ENCODE assay signal across 9 cellular contexts in the genomic region with DNA sequence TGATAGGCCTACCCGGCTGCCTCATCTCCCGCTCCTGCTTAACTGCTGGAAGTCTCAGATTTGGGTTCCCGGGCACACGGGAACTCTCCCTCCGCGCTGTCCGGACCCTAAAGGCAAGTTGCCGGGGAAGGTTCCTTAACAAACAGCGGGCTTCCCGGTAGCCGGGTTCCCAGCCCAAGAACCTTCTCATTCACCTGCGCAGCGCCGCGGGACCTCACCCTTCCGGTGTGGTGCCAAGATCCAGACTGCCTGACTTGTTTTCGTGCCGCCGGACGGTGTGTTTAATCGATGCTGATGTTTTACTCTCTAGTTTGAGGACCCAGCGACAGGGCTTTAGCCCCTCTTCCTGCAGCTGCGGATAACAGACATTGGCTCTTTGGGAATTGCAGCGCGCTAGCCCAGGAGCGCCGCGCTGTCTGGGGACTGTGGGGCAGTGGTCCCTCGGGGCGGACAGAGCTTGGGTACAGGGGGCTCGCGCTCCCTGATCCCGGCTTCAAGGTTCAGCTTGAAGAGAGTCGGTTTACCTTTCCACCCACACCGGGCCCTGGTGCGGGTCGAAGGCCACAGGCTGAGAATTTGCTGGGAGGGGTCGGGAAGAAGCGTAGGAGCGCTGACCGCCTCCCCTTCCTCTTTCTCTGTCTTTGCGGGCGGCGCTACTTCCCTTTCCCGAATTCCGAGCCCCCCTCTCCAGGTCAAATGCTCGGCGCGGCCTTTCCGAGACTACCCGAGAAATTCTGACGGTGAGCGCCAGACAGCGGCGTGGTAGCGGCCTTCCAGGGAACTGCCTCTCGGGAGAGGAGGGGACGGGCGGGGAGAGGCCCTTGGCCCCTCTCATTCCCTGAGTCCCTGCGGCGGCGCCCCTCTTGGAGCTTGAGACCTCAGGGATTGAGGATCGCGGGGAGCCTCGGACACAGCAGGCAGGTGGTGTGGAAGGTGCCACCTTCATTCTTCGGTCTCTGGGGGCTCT. TPM values are rescaled to one million over a fixed set of nuclear protein-coding genes. Genes with fewer than 3 reads are reported as not detected.
DNase-seq lines count a peak whose midpoint lies in the region; ATAC-seq, FAIRE-seq and TF ChIP-seq lines count a peak whose summit lies in the region.
"Had no signal": no experiment of that assay in that cellular context is flagged by ENCODE, and none has a peak within 500 bp of the region (broad histone marks: within the 10 kb centered on the region; RNA-seq: fewer than 3 reads in every experiment).

No MANE protein-coding gene starts in this region.

- H3K4me1 ChIP-seq in stomach (peaks cover 9 to 18% (median 15%) of the 10 kb centered on the region in 4 donors), prostate gland (replicated peaks) (no peaks in the 10 kb centered on the region)

- H3K27ac ChIP-seq in stomach (no peak overlapping the region), prostate gland (no peak overlapping the region)
- H3K27ac ChIP-seq: KMS-11 had no signal

- H3K4me3 ChIP-seq in bronchial epithelial cell (ENCODE audit: low read depth, low read length) (peak overlapping the region; percentile 7), stomach (peak overlapping the region; percentile 29 to 46 (median 34)), prostate gland (no peak overlapping the region)

- TF ChIP-seq POLR2A in stomach (IDR thresholded peaks at IDR 0.05) (no peak), prostate gland (IDR thresholded peaks at IDR 0.05) (no peak)

- peaks cover 0 to 14% (median 0%) of the 10 kb centered on the region in 4 donors for H3K9me3 ChIP-seq in stomach
- H3K9me3 ChIP-seq in prostate gland, result no peaks in the 10 kb centered on the region

- 3 to 6% (median 4%) methylated on average over 54 to 66 of the region's 66 CpGs for WGBS in stomach, 5 donors
- 12% methylated on average over 63 of the region's 66 CpGs for WGBS in prostate gland

- H3K36me3 Mint-ChIP-seq in activated CD4-positive, alpha-beta T cell treated with anti-CD3 and anti-CD28 coated beads, Interleukin-2, amount 10 ng/mL, durations not matched to agents 24 days and 14 days (ENCODE audit: low read depth), result no peaks in the 10 kb centered on the region

- FAIRE-seq in bronchial epithelial cell (lab: Jason Lieb, UNC), result no peak

- H3K27me3 ChIP-seq in bronchial epithelial cell (ENCODE audit: control insufficient read depth, insufficient read depth, low read length) (peaks cover 9% of the 10 kb centered on the region), stomach (peaks cover 0 to 85% (median 31%) of the 10 kb centered on the region in 3 donors), prostate gland (replicated peaks; ENCODE audit: insufficient read depth) (peaks cover 11% of the 10 kb centered on the region)

- DNase-seq in activated CD4-positive, alpha-beta T cell treated with anti-CD3 and anti-CD28 coated beads, Interleukin-2, amount 10 ng/mL, durations not matched to agents 24 days and 14 days, result peak; percentile 66
- DNase-seq in activated CD4-positive, alpha-beta T cell treated with anti-CD3 and anti-CD28 coated beads for 1 hour, result no peak
- DNase-seq in bronchial epithelial cell (ENCODE audit: low read depth) (no peak), left kidney (ENCODE audit: low read depth, low spot score) (peak; percentile 62), stomach (no peak), NCI-H1417 (lab: John Stamatoyannopoulos, UW) (no peak), prostate gland (ENCODE audit: low spot score) (no peak)

- H3K27ac Mint-ChIP-seq in activated CD4-positive, alpha-beta T cell treated with anti-CD3 and anti-CD28 coated beads, Interleukin-2, amount 10 ng/mL, durations not matched to agents 24 days and 14 days, result no peak overlapping the region

- peaks cover 48% of the 10 kb centered on the region for H3K27me3 Mint-ChIP-seq in activated CD4-positive, alpha-beta T cell treated with anti-CD3 and anti-CD28 coated beads, Interleukin-2, amount 10 ng/mL, durations not matched to agents 24 days and 14 days

- no peak for TF ChIP-seq CTCF in bronchial epithelial cell (IDR thresholded peaks at IDR 0.05; ENCODE audit: insufficient read depth, low read length, severe bottlenecking)
- no peak for TF ChIP-seq CTCF in stomach (IDR thresholded peaks at IDR 0.05)
- no peak for TF ChIP-seq CTCF in prostate gland (IDR thresholded peaks at IDR 0.05)

- peaks cover 10% of the 10 kb centered on the region for H3K4me1 Mint-ChIP-seq in activated CD4-positive, alpha-beta T cell treated with anti-CD3 and anti-CD28 coated beads, Interleukin-2, amount 10 ng/mL, durations not matched to agents 24 days and 14 days

- no peak for TF ChIP-seq EP300 in stomach (IDR thresholded peaks at IDR 0.05)

- no peak for ATAC-seq in HG02870 (IDR thresholded peaks at IDR 0.05; ENCODE audit: unreplicated experiment)

- intact Hi-C loops in activated CD4-positive, alpha-beta T cell treated with anti-CD3 and anti-CD28 coated beads, Interleukin-2, amount 10 ng/mL, durations not matched to agents 24 days and 14 days (cut with micrococcal nuclease), result no loop called here
- intact Hi-C loops in stomach (cut with DNase I; ENCODE audit: low total_unique reads) (no loop called here), prostate gland (cut with DNase I) (no loop called here)

- peaks cover 5% of the 10 kb centered on the region for H3K9me3 Mint-ChIP-seq in activated CD4-positive, alpha-beta T cell treated with anti-CD3 and anti-CD28 coated beads, Interleukin-2, amount 10 ng/mL, durations not matched to agents 24 days and 14 days

- H3K36me3 ChIP-seq in bronchial epithelial cell (ENCODE audit: control insufficient read depth, insufficient read depth, low read length), result no peaks in the 10 kb centered on the region
- H3K36me3 ChIP-seq in stomach, result no peaks in the 10 kb centered on the region
- no peaks in the 10 kb centered on the region for H3K36me3 ChIP-seq in prostate gland

- peak overlapping the region; percentile 77 for H3K4me3 Mint-ChIP-seq in activated CD4-positive, alpha-beta T cell treated with anti-CD3 and anti-CD28 coated beads, Interleukin-2, amount 10 ng/mL, durations not matched to agents 24 days and 14 days

RNA-seq across cellular contexts. Expression of a gene that starts 17.2 kb away (rescaled TPM):
- total RNA-seq in activated CD4-positive, alpha-beta T cell treated with anti-CD3 and anti-CD28 coated beads, Interleukin-2, amount 10 ng/mL, durations not matched to agents 24 days and 14 days, result 31.9 and 32.1 TPM in 2 replicates
- 16.1 and 16.8 TPM in 2 replicates for total RNA-seq in bronchial epithelial cell
- 10 to 100 TPM in 3 of 5 donors, 1 to 10 TPM in 1, not detected in 1; 7.2 to 16.9 (median 14.0) TPM for total RNA-seq in stomach
- polyA plus RNA-seq in stomach, result 10 to 100 TPM; 12.6 to 18.0 (median 15.1) TPM
- 10 to 100 TPM; 15.7 to 19.7 TPM for total RNA-seq in prostate gland

RNA-seq across cellular contexts. Expression of a gene that starts 45.5 kb away (rescaled TPM):
- total RNA-seq in activated CD4-positive, alpha-beta T cell treated with anti-CD3 and anti-CD28 coated beads, Interleukin-2, amount 10 ng/mL, durations not matched to agents 24 days and 14 days, result 9.8 and 11.0 TPM in 2 replicates
- 13.7 and 16.8 TPM in 2 replicates for total RNA-seq in bronchial epithelial cell
- total RNA-seq in stomach, result 10 to 100 TPM in 3 of 5 donors, 1 to 10 TPM in 2; 4.1 to 23.9 (median 15.2) TPM
- 1 to 10 TPM; 4.3 to 7.5 (median 5.7) TPM for polyA plus RNA-seq in stomach
- 10 to 100 TPM; 25.2 to 31.7 TPM for total RNA-seq in prostate gland

Comparison
In these comparisons a context has a peak if more than half of its experiments do, and no peak if none do; other contexts are left out.
1. DNase-seq: peak in activated CD4-positive, alpha-beta T cell treated with anti-CD3 and anti-CD28 coated beads, Interleukin-2, amount 10 ng/mL, durations not matched to agents 24 days and 14 days (single experiment) and left kidney (single experiment); none in activated CD4-positive, alpha-beta T cell treated with anti-CD3 and anti-CD28 coated beads for 1 hour (single experiment), bronchial epithelial cell (single experiment), stomach (single experiment), NCI-H1417 (0 of 3) and prostate gland (single experiment).
2. H3K4me3 ChIP-seq: peak in bronchial epithelial cell (single experiment) and stomach (4 of 4); none in prostate gland (0 of 2).